In genomic region chr17:67079481-67079880, GRCh38 we compare ENCODE assay signal across 21 cellular contexts. TPM values are rescaled to one million over a fixed set of nuclear protein-coding genes. Genes with fewer than 3 reads are reported as not detected.
DNase-seq lines count a peak whose midpoint lies in the region; TF ChIP-seq lines count a peak whose summit lies in the region.
"Had no signal": no experiment of that assay in that cellular context is flagged by ENCODE, and none has a peak within 500 bp of the region (broad histone marks: within the 10 kb centered on the region; RNA-seq: fewer than 3 reads in every experiment).

No MANE protein-coding gene starts in this region.

- H3K4me3 Mint-ChIP-seq in MCF 10A (ENCODE audit: unreplicated experiment), result no peak overlapping the region
- H3K4me3 Mint-ChIP-seq: CD4-positive, alpha-beta T cell; GM23338; HFFc6; IgD-negative memory B cell had no signal

- H3K36me3 ChIP-seq in mammary epithelial cell (ENCODE audit: insufficient read depth, low read length), result peaks cover 2% of the 10 kb centered on the region

- no peak overlapping the region for H3K4me2 ChIP-seq in mammary epithelial cell (ENCODE audit: insufficient read depth, low read depth, low read length)
- H3K4me2 ChIP-seq: A549, GM23338 had no signal

- no peak for TF ChIP-seq CTCF in MCF 10A (IDR thresholded peaks at IDR 0.05; ENCODE audit: unreplicated experiment)
- TF ChIP-seq CTCF in mammary epithelial cell (conservative IDR thresholded peaks at IDR 0.05 in 1 of 2, IDR thresholded peaks at IDR 0.05 in 1 of 2; ENCODE audit: extremely low read depth in 1 of 2, insufficient read depth in 1 of 2, low read depth in 1 of 2, low read length in 2 of 2), result no peak
- no peak for TF ChIP-seq CTCF in LNCaP clone FGC (IDR thresholded peaks at IDR 0.05; ENCODE audit: control insufficient read depth, extremely low read depth, insufficient read depth)

- no peaks in the 10 kb centered on the region for H3K9me3 ChIP-seq in mammary epithelial cell (replicated peaks; ENCODE audit: insufficient read depth, low read length)
- H3K9me3 ChIP-seq: A549 had no signal

- H4K20me1 ChIP-seq in mammary epithelial cell (ENCODE audit: insufficient read depth, low read length), result no peaks in the 10 kb centered on the region

- intact Hi-C loops in MCF 10A (cut with micrococcal nuclease) (no loop called here), mammary epithelial cell (cut with micrococcal nuclease) (no loop called here)

- H3K79me2 ChIP-seq in mammary epithelial cell (ENCODE audit: insufficient read depth, low read length), result no peaks in the 10 kb centered on the region

- no peak overlapping the region for H3K27ac ChIP-seq in mammary epithelial cell (ENCODE audit: insufficient read depth, low read depth, low read length)
- H3K27ac ChIP-seq: 22Rv1, A549, C4-2B had no signal

- H3K4me3 ChIP-seq in mammary epithelial cell (replicated peaks in 1 of 3; ENCODE audit: insufficient read depth in 1 of 3, low read depth in 2 of 3, low read length in 3 of 3), result no peak overlapping the region
- H3K4me3 ChIP-seq in LNCaP clone FGC (ENCODE audit: low read depth, low read length), result no peak overlapping the region
- H3K4me3 ChIP-seq: A549, GM23338 had no signal

- no peak overlapping the region for H2AFZ ChIP-seq in mammary epithelial cell (ENCODE audit: low read depth, low read length)
- H2AFZ ChIP-seq: GM23338 had no signal

- BruUV-seq in MCF 10A (replicated peaks; lab: Mats Ljungman, UMichigan) (no TSS peak), mammary epithelial cell (replicated peaks; lab: Mats Ljungman, UMichigan) (no TSS peak)

- CTCF ChIA-PET in MCF 10A (lab: Yijun Ruan, JAX), result no interaction called here
- CTCF ChIA-PET in mammary epithelial cell (lab: Charles Lee; ENCODE audit: low non-redundant PET), result interaction anchor here (0.6 kb wide), 1 partner anchor 10 kb away, joined by 3 read pairs; no protein-coding TSS in a partner anchor

- DNase-seq in MCF 10A (ENCODE audit: unreplicated experiment), result no peak
- DNase-seq in mammary epithelial cell, result no peak
- DNase-seq in LNCaP clone FGC (ENCODE audit: low read depth), result peak; percentile 61
- peak; percentile 8 for DNase-seq in amniotic epithelial cell (ENCODE audit: low read depth)
- no peak for DNase-seq in activated CD4-positive, alpha-beta T cell treated with anti-CD3 and anti-CD28 coated beads, Interleukin-2, amount 50 U/mL, for 1 hour
- DNase-seq in NCI-H1092 treated with DMSO at 0.1 percent for 48 hours (lab: John Stamatoyannopoulos, UW), result no peak
- no peak for DNase-seq in activated effector memory CD4-positive, alpha-beta T cell treated with anti-CD3 and anti-CD28 coated beads, Interleukin-2, amount 50 U/mL, for 16 hours
- DNase-seq: AML-193; CD4-positive, alpha-beta T cell; DMS153; DMS79; GDM1; H7; HFFc6 had no signal

- H3K9me3 Mint-ChIP-seq in MCF 10A (ENCODE audit: unreplicated experiment), result no peaks in the 10 kb centered on the region
- H3K9me3 Mint-ChIP-seq: CD4-positive, alpha-beta T cell; GM23338; HFFc6; IgD-negative memory B cell had no signal

- in situ Hi-C loops in mammary epithelial cell (cut with MboI; ENCODE audit: low sequenced_read_pairs in 2 of 2), result no loop called here

- H3K4me1 ChIP-seq in mammary epithelial cell (ENCODE audit: insufficient read depth, low read length), result no peaks in the 10 kb centered on the region

- H3K4me1 Mint-ChIP-seq in MCF 10A (ENCODE audit: insufficient read depth, unreplicated experiment), result no peaks in the 10 kb centered on the region
- H3K4me1 Mint-ChIP-seq: GM23338 had no signal

- no peaks in the 10 kb centered on the region for H3K27me3 ChIP-seq in mammary epithelial cell (ENCODE audit: insufficient read depth, low read length)

- dilution Hi-C loops in mammary epithelial cell (cut with HindIII; ENCODE audit: low sequenced_read_pairs), result no loop called here

- 100% methylated on average over 2 of the region's 2 CpGs for WGBS in mammary epithelial cell (ENCODE audit: low coverage, missing lambda C conversion rate)

- peaks cover 52% of the 10 kb centered on the region for H3K36me3 Mint-ChIP-seq in MCF 10A (ENCODE audit: insufficient read depth, unreplicated experiment)

- H3K27ac Mint-ChIP-seq in MCF 10A (ENCODE audit: low read depth, unreplicated experiment), result peak overlapping the region; percentile 55
- H3K27ac Mint-ChIP-seq: GM23338 had no signal

- POLR2A ChIA-PET in MCF 10A (lab: Yijun Ruan, JAX), result interaction anchor here (1.0 to 1.1 kb wide), 2 partner anchors 11 to 127 kb away, joined by 3 read pairs; no protein-coding TSS in a partner anchor

- H3K9ac ChIP-seq in mammary epithelial cell (ENCODE audit: insufficient read depth, low read length), result no peak overlapping the region

- H3K27me3 Mint-ChIP-seq in MCF 10A (ENCODE audit: insufficient read depth, unreplicated experiment), result no peaks in the 10 kb centered on the region
- H3K27me3 Mint-ChIP-seq: CD4-positive, alpha-beta T cell; IgD-negative memory B cell had no signal

RNA-seq across cellular contexts. Expression of gene CACNG1, which starts 35.1 kb away (rescaled TPM):
- total RNA-seq in MCF 10A (2022) (not detected in 2 replicates), mammary epithelial cell (not detected)
- not detected for polyA plus RNA-seq in mammary epithelial cell
- polyA minus RNA-seq in mammary epithelial cell, result not detected
- total RNA-seq: CD4-positive, alpha-beta T cell; Daoy; GM23338; H7; HFFc6 had no signal
- polyA plus RNA-seq: BJ, GM23338, IgD-negative memory B cell had no signal

Comparison
In these comparisons a context has a peak if more than half of its experiments do, and no peak if none do; other contexts are left out.
1. DNase-seq: peak in LNCaP clone FGC (single experiment) and amniotic epithelial cell (single experiment); none in MCF 10A (single experiment), mammary epithelial cell (single experiment), activated CD4-positive, alpha-beta T cell treated with anti-CD3 and anti-CD28 coated beads, Interleukin-2, amount 50 U/mL, for 1 hour (single experiment), NCI-H1092 treated with DMSO at 0.1 percent for 48 hours (single experiment) and activated effector memory CD4-positive, alpha-beta T cell treated with anti-CD3 and anti-CD28 coated beads, Interleukin-2, amount 50 U/mL, for 16 hours (single experiment).